1 cellular context compared by ENCODE assay signal in genomic region chr2:42124051-42124813, GRCh38.
A peak's percentile ranks its signal among the peaks of the same experiment; 100 is the strongest.
TF ChIP-seq lines count a peak whose summit lies in the region.

No MANE protein-coding gene starts in this region.

TF ChIP-seq in HepG2, 621 proteins besides CTCF, POLR2A, EP300 and RAD21 (continued from another document and continues in another):
- TF ChIP-seq MLX (CRISPR knock-in tag; IDR thresholded peaks at IDR 0.05) (0 out of 2 replicates have a peak, but pooled peaks have one; percentile 22), ZNF34 (CRISPR knock-in tag; IDR thresholded peaks at IDR 0.05; ENCODE audit: borderline replicate concordance) (no peak), ZBTB21 (CRISPR knock-in tag; IDR thresholded peaks at IDR 0.05) (peak; percentile 91), JUN (CRISPR knock-in tag; IDR thresholded peaks at IDR 0.05) (no peak), CHD2 (IDR thresholded peaks at IDR 0.05; ENCODE audit: low read depth, low read length) (no peak), ZNF235 (CRISPR knock-in tag; IDR thresholded peaks at IDR 0.05; ENCODE audit: borderline replicate concordance) (no peak), ETS1 (CRISPR knock-in tag; IDR thresholded peaks at IDR 0.05) (no peak), DNMT1 (CRISPR knock-in tag; IDR thresholded peaks at IDR 0.05) (no peak), PRMT3 (CRISPR knock-in tag; IDR thresholded peaks at IDR 0.05; ENCODE audit: borderline replicate concordance, low read depth) (no peak), ZNF614 (CRISPR knock-in tag; IDR thresholded peaks at IDR 0.05; ENCODE audit: borderline replicate concordance) (no peak), CC2D1A (CRISPR knock-in tag; IDR thresholded peaks at IDR 0.05) (no peak), NFRKB (IDR thresholded peaks at IDR 0.05) (no peak), TFAP4 (IDR thresholded peaks at IDR 0.05; ENCODE audit: borderline replicate concordance, low read depth) (no peak), KDM3A (CRISPR knock-in tag; IDR thresholded peaks at IDR 0.05; ENCODE audit: low read depth) (no peak), MYC (CRISPR knock-in tag; IDR thresholded peaks at IDR 0.05; ENCODE audit: borderline replicate concordance) (no peak), KDM4B (CRISPR knock-in tag; IDR thresholded peaks at IDR 0.05) (no peak), ZNF362 (CRISPR knock-in tag; IDR thresholded peaks at IDR 0.05; ENCODE audit: borderline replicate concordance) (peak; percentile 52; the same call in 1 of the 2 replicates), FOXA3 (CRISPR knock-in tag; IDR thresholded peaks at IDR 0.05) (peak; percentile 42; the same call in 1 of the 2 replicates), TCF7 (IDR thresholded peaks at IDR 0.05; ENCODE audit: low read depth) (no peak; the same call in 1 of the 2 replicates), ZNF543 (CRISPR knock-in tag; IDR thresholded peaks at IDR 0.05) (no peak), ZNF605 (CRISPR knock-in tag; IDR thresholded peaks at IDR 0.05) (no peak), ZNF337 (CRISPR knock-in tag; IDR thresholded peaks at IDR 0.05; ENCODE audit: borderline replicate concordance, low read depth) (no peak), ZBTB7A (CRISPR knock-in tag; IDR thresholded peaks at IDR 0.05) (no peak), RFXAP (CRISPR knock-in tag; IDR thresholded peaks at IDR 0.05; ENCODE audit: borderline replicate concordance) (no peak), ATF2 (CRISPR knock-in tag; IDR thresholded peaks at IDR 0.05) (no peak), HINFP (CRISPR knock-in tag; IDR thresholded peaks at IDR 0.05; ENCODE audit: low read depth) (no peak), NR0B2 (CRISPR knock-in tag; IDR thresholded peaks at IDR 0.05) (no peak), ELF4 (CRISPR knock-in tag; IDR thresholded peaks at IDR 0.05; ENCODE audit: borderline replicate concordance) (0 out of 2 replicates have a peak, but pooled peaks have one; percentile 18), MED8 (CRISPR knock-in tag; IDR thresholded peaks at IDR 0.05; ENCODE audit: insufficient replicate concordance) (no peak), ZMYM3 (CRISPR knock-in tag; IDR thresholded peaks at IDR 0.05) (no peak), ZNF546 (CRISPR knock-in tag; conservative IDR thresholded peaks at IDR 0.05) (no peak), ZMYM4 (CRISPR knock-in tag; IDR thresholded peaks at IDR 0.05) (no peak), HMGXB4 (CRISPR knock-in tag; IDR thresholded peaks at IDR 0.05; ENCODE audit: borderline replicate concordance in 1 of 2, low read depth in 1 of 2) (no peak), SIX4 (CRISPR knock-in tag; IDR thresholded peaks at IDR 0.05) (no peak), REPIN1 (CRISPR knock-in tag; IDR thresholded peaks at IDR 0.05; ENCODE audit: borderline replicate concordance, low read depth) (no peak), SIN3B (IDR thresholded peaks at IDR 0.05; ENCODE audit: low read length) (no peak), ZNF282 (IDR thresholded peaks at IDR 0.05; ENCODE audit: partially characterized antibody) (no peak), NCOA2 (CRISPR knock-in tag; IDR thresholded peaks at IDR 0.05) (peak; percentile 48; the same call in 1 of the 2 replicates), ADNP (CRISPR knock-in tag; IDR thresholded peaks at IDR 0.05) (no peak), PHF21A (CRISPR knock-in tag; IDR thresholded peaks at IDR 0.05) (no peak), FOXK2 (IDR thresholded peaks at IDR 0.05) (no peak), PCBP2 (optimal IDR thresholded peaks at IDR 0.05; ENCODE audit: low read depth, low read length, poor library complexity, severe bottlenecking) (no peak), ZNF550 (CRISPR knock-in tag; IDR thresholded peaks at IDR 0.05; ENCODE audit: borderline replicate concordance) (no peak), SOX5 (CRISPR knock-in tag; IDR thresholded peaks at IDR 0.05; ENCODE audit: borderline replicate concordance) (peak; percentile 71; the same call in 1 of the 2 replicates), ARNTL (CRISPR knock-in tag; IDR thresholded peaks at IDR 0.05) (no peak; the same call in 1 of the 2 replicates), ZNF740 (CRISPR knock-in tag; IDR thresholded peaks at IDR 0.05) (no peak), MATR3 (CRISPR knock-in tag; IDR thresholded peaks at IDR 0.05) (no peak), GABPA (IDR thresholded peaks at IDR 0.05; ENCODE audit: low read depth, low read length) (no peak), GABPA (CRISPR knock-in tag; IDR thresholded peaks at IDR 0.05; ENCODE audit: low read depth) (peak; percentile 73), ZNF878 (CRISPR knock-in tag; IDR thresholded peaks at IDR 0.05) (no peak), GATA4 (IDR thresholded peaks at IDR 0.05; ENCODE audit: borderline replicate concordance, low read depth) (peak; percentile 84; the same call in 1 of the 2 replicates), ZNF784 (CRISPR knock-in tag; IDR thresholded peaks at IDR 0.05; ENCODE audit: borderline replicate concordance) (no peak), ZFP62 (CRISPR knock-in tag; IDR thresholded peaks at IDR 0.05) (no peak), RARA (CRISPR knock-in tag; IDR thresholded peaks at IDR 0.05) (peak; percentile 75), IRF1 (CRISPR knock-in tag; IDR thresholded peaks at IDR 0.05; ENCODE audit: low read depth) (no peak), HNF1B (CRISPR knock-in tag; IDR thresholded peaks at IDR 0.05) (no peak), THYN1 (CRISPR knock-in tag; IDR thresholded peaks at IDR 0.05; ENCODE audit: borderline replicate concordance, low read depth) (no peak), U2AF1 (optimal IDR thresholded peaks at IDR 0.05; ENCODE audit: low read depth, low read length) (no peak), TSC22D2 (CRISPR knock-in tag; IDR thresholded peaks at IDR 0.05; ENCODE audit: borderline replicate concordance) (no peak), PTBP1 (IDR thresholded peaks at IDR 0.05; ENCODE audit: low read depth, low read length, poor library complexity, severe bottlenecking) (no peak), ZNF331 (CRISPR knock-in tag; IDR thresholded peaks at IDR 0.05) (no peak), ZNF329 (CRISPR knock-in tag; IDR thresholded peaks at IDR 0.05; ENCODE audit: low read depth) (no peak)
